ENCODE assay signal across 18 cellular contexts in the genomic region with DNA sequence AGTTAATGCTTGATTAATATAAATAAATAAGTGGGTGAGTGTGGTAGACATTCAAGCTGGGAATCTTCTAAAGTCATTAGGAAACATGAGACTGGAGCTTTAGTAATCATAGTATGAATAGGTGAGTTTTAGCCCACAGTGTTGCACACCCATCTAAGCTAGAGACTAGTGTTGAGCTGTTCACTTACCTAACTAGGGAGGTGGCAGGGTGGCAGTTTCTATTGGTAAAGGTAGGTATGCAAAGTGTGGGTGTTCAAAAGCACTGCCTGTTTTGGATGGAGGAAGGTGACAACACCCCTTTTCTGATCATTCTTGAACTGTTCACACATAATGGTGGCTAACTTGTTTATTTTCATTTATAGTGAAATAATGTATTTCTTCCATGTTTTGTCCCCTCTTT. TPM values are rescaled to one million over a fixed set of nuclear protein-coding genes. Genes with fewer than 3 reads are reported as not detected.
DNase-seq lines count a peak whose midpoint lies in the region; ATAC-seq and TF ChIP-seq lines count a peak whose summit lies in the region.
"Had no signal": no experiment of that assay in that cellular context is flagged by ENCODE, and none has a peak within 500 bp of the region (broad histone marks: within the 10 kb centered on the region; RNA-seq: fewer than 3 reads in every experiment).

No MANE protein-coding gene starts in this region.

- no peaks in the 10 kb centered on the region for H3F3A ChIP-seq in GM23338 (replicated peaks; ENCODE audit: low read depth)

- CTCF ChIA-PET in WTC11 (lab: Charles Lee), result no interaction called here

- H3K27me3 Mint-ChIP-seq in GM23338 (ENCODE audit: insufficient read depth, low read depth, poor library complexity) (peaks cover 2% of the 10 kb centered on the region), WTC11 (ENCODE audit: low read depth) (no peaks in the 10 kb centered on the region)
- H3K27me3 Mint-ChIP-seq: progenitor cell of endocrine pancreas had no signal

- no peaks in the 10 kb centered on the region for H4K20me1 ChIP-seq in GM23338 (replicated peaks; ENCODE audit: insufficient read depth)

- no peaks in the 10 kb centered on the region for H3K9me3 ChIP-seq in thyroid gland

- no peak for TF ChIP-seq POLR2A in thyroid gland (IDR thresholded peaks at IDR 0.05)
- TF ChIP-seq POLR2A in erythroblast (IDR thresholded peaks at IDR 0.05; ENCODE audit: low read length), result no peak

- H3K4me3 Mint-ChIP-seq in GM23338 (no peak overlapping the region), WTC11 (no peak overlapping the region)
- H3K4me3 Mint-ChIP-seq: natural killer cell treated with Interleukin-12 subunit alpha and Interleukin-12 subunit beta and Interleukin-15 and Interleukin-18, amount 100 ng/mL, for 72 hours had no signal

- ATAC-seq in GM23338 (no peak), WTC11 (no peak), foreskin keratinocyte (peak; percentile 35), HG02798 (IDR thresholded peaks at IDR 0.05; ENCODE audit: poor library complexity, unreplicated experiment) (no peak)
- ATAC-seq: natural killer cell treated with Interleukin-12 subunit alpha and Interleukin-12 subunit beta and Interleukin-15 and Interleukin-18, amount 100 ng/mL, for 72 hours had no signal

- H3K27ac ChIP-seq in GM23338 (ENCODE audit: low read depth) (peak overlapping the region; percentile 52), foreskin keratinocyte (peak overlapping the region; percentile 53), thyroid gland (peak overlapping the region; percentile 1 to 31 (median 18))

- no peak overlapping the region for H3K27ac Mint-ChIP-seq in GM23338
- H3K27ac Mint-ChIP-seq in WTC11, result peak overlapping the region; percentile 8; the same call in 1 of the 2 replicates
- H3K27ac Mint-ChIP-seq: activated T-helper 2 cell treated with anti-CD3 and anti-CD28 coated beads, Interferon-gamma antibody, Interleukin-2, Interleukin-4, amounts not matched to agents 10 μg/mL and 5 μg/mL and 100 μg/mL, durations not matched to agents 14 hours and 24 hours and 36 hours; natural killer cell treated with Interleukin-12 subunit alpha and Interleukin-12 subunit beta and Interleukin-15 and Interleukin-18, amount 100 ng/mL, for 72 hours; progenitor cell of endocrine pancreas had no signal

- no peaks in the 10 kb centered on the region for H3K9me2 ChIP-seq in GM23338 (ENCODE audit: insufficient read depth)

- H3K4me1 ChIP-seq in GM23338 (ENCODE audit: insufficient read depth) (peaks cover 4% of the 10 kb centered on the region; the same call in 1 of the 2 replicates), foreskin keratinocyte (peaks cover 13% of the 10 kb centered on the region), thyroid gland (peaks cover 0 to 6% of the 10 kb centered on the region in 2 donors)

- H3K4me1 Mint-ChIP-seq in GM23338 (peaks cover 25% of the 10 kb centered on the region), WTC11 (peaks cover 27% of the 10 kb centered on the region)

- DNase-seq in GM23338 (ENCODE audit: low spot score) (no peak), WTC11 (ENCODE audit: low spot score) (no peak), foreskin keratinocyte (no peak), thyroid gland (no peak), erythroblast (lab: John Stamatoyannopoulos, UW) (no peak)
- DNase-seq in stimulated activated naive CD4-positive, alpha-beta T cell treated with Interleukin-2 at 50 U/mL for 16 hours (lab: John Stamatoyannopoulos, UW), result no peak
- DNase-seq: activated CD4-positive, alpha-beta T cell treated with anti-CD3 and anti-CD28 coated beads for 48 hours; effector CD8-positive, alpha-beta T cell; NCI-H1092 treated with DMSO at 0.1 percent for 48 hours; NCI-H2081 treated with DMSO at 0.1 percent for 48 hours; NK-92 treated with Interleukin-12 subunit alpha and Interleukin-12 subunit beta, amount 100 ng/mL, for 24 hours; RPMI8226; stimulated activated CD4-positive, alpha-beta T cell treated with anti-CD3 and anti-CD28 coated beads, Interleukin-2, amount 100 ng/mL, for 48 hours had no signal

- no peaks in the 10 kb centered on the region for H3K36me3 ChIP-seq in GM23338 (ENCODE audit: insufficient read depth)
- H3K36me3 ChIP-seq in thyroid gland, result no peaks in the 10 kb centered on the region

- H3K4me2 ChIP-seq in GM23338, result no peak overlapping the region

- H3K36me3 Mint-ChIP-seq in GM23338 (ENCODE audit: low read depth) (no peaks in the 10 kb centered on the region; the same call in 2 of the 3 replicates), WTC11 (no peaks in the 10 kb centered on the region)
- H3K36me3 Mint-ChIP-seq: natural killer cell treated with Interleukin-12 subunit alpha and Interleukin-12 subunit beta and Interleukin-15 and Interleukin-18, amount 100 ng/mL, for 72 hours had no signal

- H3K9me3 Mint-ChIP-seq in GM23338 (no peaks in the 10 kb centered on the region), WTC11 (no peaks in the 10 kb centered on the region)
- H3K9me3 Mint-ChIP-seq: activated T-helper 2 cell treated with anti-CD3 and anti-CD28 coated beads, Interferon-gamma antibody, Interleukin-2, Interleukin-4, amounts not matched to agents 10 μg/mL and 5 μg/mL and 100 μg/mL, durations not matched to agents 14 hours and 24 hours and 36 hours; natural killer cell treated with Interleukin-12 subunit alpha and Interleukin-12 subunit beta and Interleukin-15 and Interleukin-18, amount 100 ng/mL, for 72 hours had no signal

- POLR2A ChIA-PET in WTC11 (lab: Charles Lee), result interaction anchor here (0.6 kb wide), 1 partner anchor 10 kb away, joined by 3 read pairs; no protein-coding TSS in a partner anchor

- intact Hi-C loops in thyroid gland (cut with DNase I), result no loop called here

- H3K4me3 ChIP-seq in GM23338 (no peak overlapping the region), thyroid gland (replicated peaks in 1 of 3) (no peak overlapping the region)
- H3K4me3 ChIP-seq: skin epidermis had no signal

- H3K79me2 ChIP-seq in GM23338 (replicated peaks; ENCODE audit: insufficient read depth), result peaks cover 67% of the 10 kb centered on the region

- TF ChIP-seq CTCF in GM23338 (conservative IDR thresholded peaks at IDR 0.05; ENCODE audit: low read depth in 2 of 2) (no peak), WTC11 (IDR thresholded peaks at IDR 0.05) (no peak), foreskin keratinocyte (conservative IDR thresholded peaks at IDR 0.05) (no peak), thyroid gland (IDR thresholded peaks at IDR 0.05) (no peak)

- H2AFZ ChIP-seq in GM23338, result no peak overlapping the region

- H3K27me3 ChIP-seq in GM23338 (ENCODE audit: insufficient read depth) (no peaks in the 10 kb centered on the region), foreskin keratinocyte (no peaks in the 10 kb centered on the region), thyroid gland (no peaks in the 10 kb centered on the region)

TF ChIP-seq in GM23338, 12 proteins besides CTCF, POLR2A, EP300 and RAD21 (continues in another document):
- TF ChIP-seq, protein P1, sequence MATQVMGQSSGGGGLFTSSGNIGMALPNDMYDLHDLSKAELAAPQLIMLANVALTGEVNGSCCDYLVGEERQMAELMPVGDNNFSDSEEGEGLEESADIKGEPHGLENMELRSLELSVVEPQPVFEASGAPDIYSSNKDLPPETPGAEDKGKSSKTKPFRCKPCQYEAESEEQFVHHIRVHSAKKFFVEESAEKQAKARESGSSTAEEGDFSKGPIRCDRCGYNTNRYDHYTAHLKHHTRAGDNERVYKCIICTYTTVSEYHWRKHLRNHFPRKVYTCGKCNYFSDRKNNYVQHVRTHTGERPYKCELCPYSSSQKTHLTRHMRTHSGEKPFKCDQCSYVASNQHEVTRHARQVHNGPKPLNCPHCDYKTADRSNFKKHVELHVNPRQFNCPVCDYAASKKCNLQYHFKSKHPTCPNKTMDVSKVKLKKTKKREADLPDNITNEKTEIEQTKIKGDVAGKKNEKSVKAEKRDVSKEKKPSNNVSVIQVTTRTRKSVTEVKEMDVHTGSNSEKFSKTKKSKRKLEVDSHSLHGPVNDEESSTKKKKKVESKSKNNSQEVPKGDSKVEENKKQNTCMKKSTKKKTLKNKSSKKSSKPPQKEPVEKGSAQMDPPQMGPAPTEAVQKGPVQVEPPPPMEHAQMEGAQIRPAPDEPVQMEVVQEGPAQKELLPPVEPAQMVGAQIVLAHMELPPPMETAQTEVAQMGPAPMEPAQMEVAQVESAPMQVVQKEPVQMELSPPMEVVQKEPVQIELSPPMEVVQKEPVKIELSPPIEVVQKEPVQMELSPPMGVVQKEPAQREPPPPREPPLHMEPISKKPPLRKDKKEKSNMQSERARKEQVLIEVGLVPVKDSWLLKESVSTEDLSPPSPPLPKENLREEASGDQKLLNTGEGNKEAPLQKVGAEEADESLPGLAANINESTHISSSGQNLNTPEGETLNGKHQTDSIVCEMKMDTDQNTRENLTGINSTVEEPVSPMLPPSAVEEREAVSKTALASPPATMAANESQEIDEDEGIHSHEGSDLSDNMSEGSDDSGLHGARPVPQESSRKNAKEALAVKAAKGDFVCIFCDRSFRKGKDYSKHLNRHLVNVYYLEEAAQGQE (IDR thresholded peaks at IDR 0.05; ENCODE audit: unreplicated experiment), result no peak

TF ChIP-seq in WTC11, 78 proteins besides CTCF, POLR2A, EP300 and RAD21 (continues in another document):
- TF ChIP-seq ZNF317 (CRISPR knock-in tag; IDR thresholded peaks at IDR 0.05; ENCODE audit: borderline replicate concordance, low read depth) (no peak), SMAD3 (CRISPR knock-in tag; IDR thresholded peaks at IDR 0.05; ENCODE audit: borderline replicate concordance) (no peak), NFATC4 (CRISPR knock-in tag; IDR thresholded peaks at IDR 0.05) (no peak), ATF1 (CRISPR knock-in tag; IDR thresholded peaks at IDR 0.05) (no peak)
- TF ChIP-seq, protein P2, sequence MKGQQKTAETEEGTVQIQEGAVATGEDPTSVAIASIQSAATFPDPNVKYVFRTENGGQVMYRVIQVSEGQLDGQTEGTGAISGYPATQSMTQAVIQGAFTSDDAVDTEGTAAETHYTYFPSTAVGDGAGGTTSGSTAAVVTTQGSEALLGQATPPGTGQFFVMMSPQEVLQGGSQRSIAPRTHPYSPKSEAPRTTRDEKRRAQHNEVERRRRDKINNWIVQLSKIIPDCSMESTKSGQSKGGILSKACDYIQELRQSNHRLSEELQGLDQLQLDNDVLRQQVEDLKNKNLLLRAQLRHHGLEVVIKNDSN (CRISPR knock-in tag; IDR thresholded peaks at IDR 0.05), result no peak
- TF ChIP-seq, protein P3, sequence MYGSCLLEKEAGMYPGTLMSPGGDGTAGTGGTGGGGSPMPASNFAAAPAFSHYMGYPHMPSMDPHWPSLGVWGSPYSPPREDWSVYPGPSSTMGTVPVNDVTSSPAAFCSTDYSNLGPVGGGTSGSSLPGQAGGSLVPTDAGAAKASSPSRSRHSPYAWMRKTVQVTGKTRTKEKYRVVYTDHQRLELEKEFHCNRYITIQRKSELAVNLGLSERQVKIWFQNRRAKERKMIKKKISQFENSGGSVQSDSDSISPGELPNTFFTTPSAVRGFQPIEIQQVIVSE (CRISPR knock-in tag; IDR thresholded peaks at IDR 0.05; ENCODE audit: borderline replicate concordance), result no peak

RNA-seq across cellular contexts. Expression of a gene that starts 41.3 kb away (rescaled TPM):
- 128 and 131 TPM in 2 replicates for total RNA-seq in GM23338 (2014; rRNA removed; shearing (Covaris generic))
- polyA plus RNA-seq in GM23338 (2016; fragmentation: Nextera tagmentation; extraction: Ambion mirVana) (72.6 and 81.6 TPM in 2 replicates), foreskin keratinocyte (116 and 129 TPM in 2 replicates)
- total RNA-seq in WTC11 (2021) (82.2 to 96.7 TPM (median 83.8 TPM) in 3 replicates), foreskin keratinocyte (292 and 305 TPM in 2 replicates), thyroid gland (100 to 1,000 TPM; 238 to 366 (median 300) TPM)
